In genomic region chr2:25311866-25312575, GRCh38 we compare ENCODE assay signal across 9 cellular contexts. TPM values are rescaled to one million over a fixed set of nuclear protein-coding genes. Genes with fewer than 3 reads are reported as not detected.
DNase-seq lines count a peak whose midpoint lies in the region; ATAC-seq and TF ChIP-seq lines count a peak whose summit lies in the region.
"Had no signal": no experiment of that assay in that cellular context is flagged by ENCODE, and none has a peak within 500 bp of the region (broad histone marks: within the 10 kb centered on the region; RNA-seq: fewer than 3 reads in every experiment).

No MANE protein-coding gene starts in this region.

- 76 to 85% methylated on average over 19 to 23 of the region's 23 CpGs for WGBS in endodermal cell (ENCODE audit: insufficient coverage in 1 of 2, insufficient read length in 1 of 2), 2 experiments

- peak overlapping the region in 6 of 7 donors; percentile 26 to 79 (median 58) for H3K4me3 Mint-ChIP-seq in CD8-positive, alpha-beta memory T cell
- no peak overlapping the region for H3K4me3 Mint-ChIP-seq in endodermal cell

- H3K9me3 ChIP-seq in CD8-positive, alpha-beta memory T cell (ENCODE audit: low read length): no peaks in the 10 kb centered on the region
- no peaks in the 10 kb centered on the region for H3K9me3 ChIP-seq in endodermal cell (ENCODE audit: control insufficient read depth, low read length)

- peaks cover 64 to 92% (median 69%) of the 10 kb centered on the region in 3 donors for H3K4me1 Mint-ChIP-seq in CD8-positive, alpha-beta memory T cell
- peaks cover 18% of the 10 kb centered on the region for H3K4me1 Mint-ChIP-seq in endodermal cell

- H3K27ac ChIP-seq in CD8-positive, alpha-beta memory T cell (ENCODE audit: low read depth, low read length): no peak overlapping the region
- no peak overlapping the region for H3K27ac ChIP-seq in endodermal cell (ENCODE audit: low read depth, low read length)

- H3K4me1 ChIP-seq in CD8-positive, alpha-beta memory T cell (ENCODE audit: insufficient read depth, low read length): peaks cover 82% of the 10 kb centered on the region
- peaks cover 6% of the 10 kb centered on the region for H3K4me1 ChIP-seq in endodermal cell (ENCODE audit: control insufficient read depth, insufficient read depth, low read length)

- TF ChIP-seq CTCF in endodermal cell (conservative IDR thresholded peaks at IDR 0.05) (no peak), omental fat pad (IDR thresholded peaks at IDR 0.05) (no peak)

- no peak overlapping the region for H3K9ac ChIP-seq in endodermal cell (ENCODE audit: extremely low read depth, low read length, poor library complexity, severe bottlenecking)

- ATAC-seq in omental fat pad (ENCODE audit: low FRiP score) (peak; percentile 39), HG03520 (IDR thresholded peaks at IDR 0.05; ENCODE audit: unreplicated experiment) (no peak), GM21528 (IDR thresholded peaks at IDR 0.05; ENCODE audit: low FRiP score, unreplicated experiment) (no peak)

- no peaks in the 10 kb centered on the region for H3K27me3 ChIP-seq in CD8-positive, alpha-beta memory T cell (ENCODE audit: insufficient read depth, low read length, poor library complexity, severe bottlenecking)
- H3K27me3 ChIP-seq in endodermal cell (ENCODE audit: control insufficient read depth, insufficient read depth, low read length, poor library complexity, severe bottlenecking): no peaks in the 10 kb centered on the region

- CTCF ChIA-PET in CD8-positive, alpha-beta memory T cell (lab: Charles Lee): interaction anchor here (0.9 to 3.4 kb wide), 9 partner anchors 15 to 64 kb away, joined by 3 to 12 read pairs (median 6); partner anchors contain the start of gene DNMT3A

- H3K9me3 Mint-ChIP-seq in CD8-positive, alpha-beta memory T cell: no peaks in the 10 kb centered on the region
- no peaks in the 10 kb centered on the region for H3K9me3 Mint-ChIP-seq in endodermal cell

- H3K36me3 Mint-ChIP-seq in CD8-positive, alpha-beta memory T cell: peaks cover 0 to 35% (median 3%) of the 10 kb centered on the region in 3 donors
- H3K36me3 Mint-ChIP-seq in endodermal cell (ENCODE audit: low read depth): no peaks in the 10 kb centered on the region

- peaks cover 14% of the 10 kb centered on the region for H3K36me3 ChIP-seq in CD8-positive, alpha-beta memory T cell (ENCODE audit: insufficient read depth, low read length)
- no peaks in the 10 kb centered on the region for H3K36me3 ChIP-seq in endodermal cell (ENCODE audit: control insufficient read depth, insufficient read depth, low read length)

- no peak overlapping the region for H3K4me3 ChIP-seq in CD8-positive, alpha-beta memory T cell (ENCODE audit: low read length)
- H3K4me3 ChIP-seq in endodermal cell (ENCODE audit: low read length): no peak overlapping the region

- POLR2A ChIA-PET in CD8-positive, alpha-beta memory T cell (lab: Charles Lee): interaction anchor here (1.0 kb wide), 1 partner anchor 11 kb away, joined by 4 read pairs; no protein-coding TSS in a partner anchor

- H3K27me3 Mint-ChIP-seq in CD8-positive, alpha-beta memory T cell: no peaks in the 10 kb centered on the region
- H3K27me3 Mint-ChIP-seq in endodermal cell (ENCODE audit: insufficient read depth): no peaks in the 10 kb centered on the region

- H3K27ac Mint-ChIP-seq in CD8-positive, alpha-beta memory T cell: peak overlapping the region in 6 of 8 donors; percentile 55 to 95 (median 92)
- no peak overlapping the region for H3K27ac Mint-ChIP-seq in endodermal cell

- no peak for DNase-seq in CD8-positive, alpha-beta memory T cell
- DNase-seq in NCI-H774 (lab: John Stamatoyannopoulos, UW) (peak; percentile 25), endodermal cell (peak; percentile 68), omental fat pad (ENCODE audit: low spot score) (no peak), KG1 (lab: John Stamatoyannopoulos, UW) (no peak)
- DNase-seq in stimulated activated naive CD4-positive, alpha-beta T cell (lab: John Stamatoyannopoulos, UW): no peak
- DNase-seq: activated CD4-positive, alpha-beta T cell treated with anti-CD3 and anti-CD28 coated beads, Interleukin-2, amount 50 U/mL, for 4 hours had no signal

RNA-seq across cellular contexts. Expression of gene DNMT3A, which starts 29.7 kb away (rescaled TPM):
- 10 to 100 TPM; 77.9 to 80.7 TPM for total RNA-seq in CD8-positive, alpha-beta memory T cell
- polyA plus RNA-seq in CD8-positive, alpha-beta memory T cell: 19.4 TPM
- total RNA-seq in endodermal cell (100 to 1,000 TPM; 124 to 139 TPM), omental fat pad (10 to 100 TPM in 1 of 4 donors, 1 to 10 TPM in 3; 8.0 to 18.0 (median 9.3) TPM)
- polyA plus RNA-seq in endodermal cell (2013, experiment 1 of 2): 68.6 TPM
- polyA plus RNA-seq in endodermal cell (2013, experiment 2 of 2): 67.9 TPM

Comparison
In these comparisons a context has a peak if more than half of its experiments do, and no peak if none do; other contexts are left out.
1. DNase-seq: peak in NCI-H774 (single experiment) and endodermal cell (single experiment); none in CD8-positive, alpha-beta memory T cell (0 of 5), omental fat pad (single experiment), stimulated activated naive CD4-positive, alpha-beta T cell (0 of 6) and KG1 (single experiment).
2. RNA of gene DNMT3A, which starts 29.7 kb away (total RNA-seq): 124 to 139 TPM in endodermal cell and 77.9 to 80.7 TPM in CD8-positive, alpha-beta memory T cell; 8.0 to 18.0 TPM in omental fat pad; every median in the first group is over 4 times any median in the second.